Comparison of ENCODE assay signal across 18 cellular contexts in the genomic region with DNA sequence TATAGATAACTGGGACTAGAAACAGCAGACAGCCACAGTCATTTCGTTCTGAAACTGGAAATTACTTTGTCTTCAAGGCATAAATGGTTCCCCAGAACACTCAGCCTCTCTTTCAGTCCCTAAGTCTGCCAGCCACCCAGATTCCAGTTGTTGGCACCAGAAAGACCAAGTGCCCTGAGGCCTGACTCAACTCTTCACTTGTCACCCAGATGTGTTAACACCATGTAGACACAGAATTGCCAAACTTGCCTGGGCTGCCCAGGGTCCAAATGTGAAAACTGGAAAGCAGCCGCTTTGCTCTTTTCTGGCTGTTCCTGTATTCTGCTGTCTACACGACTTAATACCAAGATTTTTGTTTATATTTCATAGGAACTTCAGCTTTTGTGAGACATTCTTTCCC. TPM values are rescaled to one million over a fixed set of nuclear protein-coding genes. Genes with fewer than 3 reads are reported as not detected.
DNase-seq lines count a peak whose midpoint lies in the region; ATAC-seq and TF ChIP-seq lines count a peak whose summit lies in the region.
"Had no signal": no experiment of that assay in that cellular context is flagged by ENCODE, and none has a peak within 500 bp of the region (broad histone marks: within the 10 kb centered on the region; RNA-seq: fewer than 3 reads in every experiment).

No MANE protein-coding gene starts in this region.

- 59% methylated on average over 3 of the region's 3 CpGs for WGBS in suprapubic skin

- TF ChIP-seq EP300 in suprapubic skin (IDR thresholded peaks at IDR 0.05): no peak

- H3K4me1 ChIP-seq in left lung (peaks cover 27 to 89% of the 10 kb centered on the region in 2 donors), suprapubic skin (peaks cover 79% of the 10 kb centered on the region), mucosa of descending colon (ENCODE audit: low read depth) (peaks cover 54% of the 10 kb centered on the region)

- no peak for ATAC-seq in left lung
- no peak for ATAC-seq in GM18873 (IDR thresholded peaks at IDR 0.05; ENCODE audit: low FRiP score, unreplicated experiment)
- no peak for ATAC-seq in mucosa of descending colon

- peak; percentile 13 for DNase-seq in activated CD4-positive, alpha-beta T cell treated with anti-CD3 and anti-CD28 coated beads for 48 hours
- DNase-seq in activated CD4-positive, alpha-beta T cell treated with anti-CD3 and anti-CD28 coated beads, Interleukin-2, amount 50 U/mL, for 4 hours: no peak
- DNase-seq in coronary artery (ENCODE audit: low spot score) (no peak), left lung (no peak), suprapubic skin (ENCODE audit: low spot score in 2 of 2) (no peak), NCI-H2107 (lab: John Stamatoyannopoulos, UW) (no peak), mucosa of descending colon (no peak)
- DNase-seq: activated CD8-positive, alpha-beta memory T cell treated with anti-CD3 and anti-CD28 coated beads for 24 hours; activated effector memory CD4-positive, alpha-beta T cell treated with Interleukin-2 at 50 U/mL for 16 hours; amniotic stem cell; C1 segment of cervical spinal cord; DMS79 treated with DMSO at 0.1 percent for 48 hours; Karpas-422; kidney glomerular epithelial cell; NCI-H1436; NCI-H446; SK-N-SH had no signal

- H3K4me3 ChIP-seq in coronary artery (no peak overlapping the region), left lung (no peak overlapping the region), suprapubic skin (no peak overlapping the region), mucosa of descending colon (no peak overlapping the region)

- TF ChIP-seq CTCF in coronary artery (IDR thresholded peaks at IDR 0.05): no peak
- TF ChIP-seq CTCF in left lung (IDR thresholded peaks at IDR 0.05): no peak
- no peak for TF ChIP-seq CTCF in suprapubic skin (IDR thresholded peaks at IDR 0.05)
- no peak for TF ChIP-seq CTCF in mucosa of descending colon (IDR thresholded peaks at IDR 0.05)

- TF ChIP-seq POLR2A in suprapubic skin (IDR thresholded peaks at IDR 0.05): no peak

- H3K9me3 ChIP-seq in left lung (no peaks in the 10 kb centered on the region), suprapubic skin (no peaks in the 10 kb centered on the region), mucosa of descending colon (no peaks in the 10 kb centered on the region)
- H3K9me3 ChIP-seq: SK-N-SH had no signal

- H3K27ac ChIP-seq in coronary artery (peak overlapping the region; percentile 24 to 52), left lung (peak overlapping the region; percentile 56 to 75), suprapubic skin (peak overlapping the region; percentile 100)

- intact Hi-C loops in left lung (cut with DNase I): no loop called here
- intact Hi-C loops in mucosa of descending colon (cut with DNase I, micrococcal nuclease): no loop called here

- H3K36me3 ChIP-seq in left lung (no peaks in the 10 kb centered on the region), suprapubic skin (no peaks in the 10 kb centered on the region), mucosa of descending colon (ENCODE audit: low read depth) (peaks cover 4% of the 10 kb centered on the region)

- H3K27me3 ChIP-seq in left lung (no peaks in the 10 kb centered on the region), suprapubic skin (no peaks in the 10 kb centered on the region)

RNA-seq across cellular contexts. Expression of a gene that starts 3.0 kb away (rescaled TPM):
- total RNA-seq in left lung (100 to 1,000 TPM; 332 to 369 TPM), suprapubic skin (100 to 1,000 TPM; 448 to 713 (median 594) TPM), mucosa of descending colon (1,000 to 10,000 TPM in 2 of 3 donors, 100 to 1,000 TPM in 1; 488 to 1,705 (median 1,380) TPM)

Comparison
In these comparisons a context has a peak if more than half of its experiments do, and no peak if none do; other contexts are left out.
1. H3K27ac ChIP-seq: peak in every context shown above with its lines; median percentile 100 in suprapubic skin; 66 in left lung; 38 in coronary artery.